ENCODE assay signal across 18 cellular contexts in the genomic region with DNA sequence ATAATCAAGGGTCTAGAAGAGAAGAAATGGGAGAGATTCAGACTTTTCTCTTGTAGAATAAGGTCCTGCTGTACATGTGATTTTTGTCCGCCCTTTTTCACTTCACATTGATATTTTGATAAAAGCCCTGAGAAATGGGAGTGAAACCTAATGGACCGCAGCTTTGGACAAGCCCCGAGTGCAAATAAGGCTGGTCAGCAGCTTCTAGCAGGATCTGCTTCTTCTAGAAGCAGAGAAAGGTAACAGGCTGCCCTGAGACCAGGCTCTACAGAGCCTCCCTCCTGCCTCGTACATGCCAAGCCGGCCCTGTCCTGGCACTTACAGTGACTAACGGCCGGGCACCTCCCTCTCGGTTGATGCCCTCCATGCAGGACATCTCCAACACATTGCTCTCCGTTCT. TPM values are rescaled to one million over a fixed set of nuclear protein-coding genes. Genes with fewer than 3 reads are reported as not detected.
DNase-seq lines count a peak whose midpoint lies in the region; ATAC-seq and TF ChIP-seq lines count a peak whose summit lies in the region.
"Had no signal": no experiment of that assay in that cellular context is flagged by ENCODE, and none has a peak within 500 bp of the region (broad histone marks: within the 10 kb centered on the region; RNA-seq: fewer than 3 reads in every experiment).

No MANE protein-coding gene starts in this region.

- H2AFZ ChIP-seq in mesenchymal stem cell (ENCODE audit: low read depth, low read length): no peak overlapping the region

- no peak overlapping the region for H2AK5ac ChIP-seq in mesenchymal stem cell (ENCODE audit: low read length, severe bottlenecking)

- no peak for ATAC-seq in activated CD8-positive, alpha-beta T cell treated with anti-CD3 and anti-CD28 coated beads, Interleukin-2, amount 10 ng/mL, durations not matched to agents 7 days and 5 days
- ATAC-seq in activated CD8-positive, alpha-beta T cell treated with anti-CD3 and anti-CD28 coated beads for 36 hours: no peak
- ATAC-seq in HG02981 (IDR thresholded peaks at IDR 0.05; ENCODE audit: unreplicated experiment) (no peak), HG03135 (IDR thresholded peaks at IDR 0.05; ENCODE audit: unreplicated experiment) (no peak)

- no peak overlapping the region for H4K91ac ChIP-seq in mesenchymal stem cell (ENCODE audit: low read length)

- H3K9ac ChIP-seq in NT2/D1 (ENCODE audit: insufficient read length, low read depth) (peak overlapping the region; percentile 7), mesenchymal stem cell (ENCODE audit: low read length) (no peak overlapping the region)

- H3K14ac ChIP-seq in mesenchymal stem cell (ENCODE audit: low read length in 2 of 2): no peak overlapping the region

- no peak overlapping the region for H2BK15ac ChIP-seq in mesenchymal stem cell (ENCODE audit: low read depth, poor library complexity, severe bottlenecking)

- H4K8ac ChIP-seq in mesenchymal stem cell (ENCODE audit: low read length): peak overlapping the region; percentile 29

- no peak overlapping the region for H3K4me2 ChIP-seq in mesenchymal stem cell (ENCODE audit: low read length, poor library complexity, severe bottlenecking)

- no peaks in the 10 kb centered on the region for H3K9me3 ChIP-seq in CD8-positive, alpha-beta memory T cell (ENCODE audit: low read length)
- H3K9me3 ChIP-seq in NT2/D1 (ENCODE audit: insufficient read depth, low read length) (no peaks in the 10 kb centered on the region), mesenchymal stem cell (ENCODE audit: control insufficient read depth, low read length) (no peaks in the 10 kb centered on the region)
- H3K9me3 ChIP-seq: breast epithelium, neutrophil, transverse colon had no signal

- intact Hi-C loops in activated CD8-positive, alpha-beta T cell treated with anti-CD3 and anti-CD28 coated beads for 36 hours (cut with micrococcal nuclease): no loop called here

- H3K4me1 Mint-ChIP-seq in activated CD8-positive, alpha-beta T cell treated with anti-CD3 and anti-CD28 coated beads, Interleukin-2, amount 10 ng/mL, durations not matched to agents 7 days and 5 days (ENCODE audit: low read depth): peaks cover 11% of the 10 kb centered on the region
- H3K4me1 Mint-ChIP-seq in activated CD8-positive, alpha-beta T cell treated with anti-CD3 and anti-CD28 coated beads for 36 hours (ENCODE audit: low read depth): peaks cover 10% of the 10 kb centered on the region
- H3K4me1 Mint-ChIP-seq in CD8-positive, alpha-beta memory T cell: peaks cover 11 to 16% (median 14%) of the 10 kb centered on the region in 3 donors

- H3K23ac ChIP-seq in mesenchymal stem cell (ENCODE audit: low read length in 2 of 2): no peak overlapping the region

- peak overlapping the region; percentile 4 for H3K4me3 Mint-ChIP-seq in activated CD8-positive, alpha-beta T cell treated with anti-CD3 and anti-CD28 coated beads, Interleukin-2, amount 10 ng/mL, durations not matched to agents 7 days and 5 days
- no peak overlapping the region for H3K4me3 Mint-ChIP-seq in activated CD8-positive, alpha-beta T cell treated with anti-CD3 and anti-CD28 coated beads for 36 hours
- peak overlapping the region in 4 of 7 donors; percentile 5 to 72 (median 25) for H3K4me3 Mint-ChIP-seq in CD8-positive, alpha-beta memory T cell

- no peak overlapping the region for H2BK120ac ChIP-seq in mesenchymal stem cell (ENCODE audit: low read depth, low read length)

- H3K4ac ChIP-seq in mesenchymal stem cell (ENCODE audit: low read depth in 1 of 2, low read length in 2 of 2): no peak overlapping the region

- WGBS in mesenchymal stem cell: 97% methylated on average over 9 of the region's 9 CpGs

- DNase-seq in activated CD8-positive, alpha-beta T cell treated with anti-CD3 and anti-CD28 coated beads, Interleukin-2, amount 10 ng/mL, durations not matched to agents 7 days and 5 days: no peak
- DNase-seq in activated CD8-positive, alpha-beta T cell treated with anti-CD3 and anti-CD28 coated beads for 36 hours: no peak
- no peak for DNase-seq in CD8-positive, alpha-beta memory T cell
- DNase-seq in NT2/D1 (ENCODE audit: low read depth, low spot score) (no peak), mesenchymal stem cell (no peak), NCI-H345 treated with DMSO at 0.1 percent for 48 hours (lab: John Stamatoyannopoulos, UW; ENCODE audit: unreplicated experiment) (no peak)
- DNase-seq: DMS79, foreskin melanocyte, H7, midbrain, NCI-H2029 treated with DMSO at 0.1 percent for 48 hours, NCI-H510A treated with DMSO at 0.1 percent for 48 hours, SHP77, transverse colon had no signal

- H3K4me1 ChIP-seq in CD8-positive, alpha-beta memory T cell (ENCODE audit: insufficient read depth, low read length): no peaks in the 10 kb centered on the region
- H3K4me1 ChIP-seq in NT2/D1 (ENCODE audit: insufficient read depth, insufficient read length): peaks cover 10% of the 10 kb centered on the region
- no peaks in the 10 kb centered on the region for H3K4me1 ChIP-seq in mesenchymal stem cell (ENCODE audit: control insufficient read depth, insufficient read depth, low read depth, low read length)
- H3K4me1 ChIP-seq: breast epithelium had no signal

- H2BK5ac ChIP-seq in mesenchymal stem cell (ENCODE audit: low read depth, low read length, poor library complexity, severe bottlenecking): no peak overlapping the region

- H2BK12ac ChIP-seq in mesenchymal stem cell (ENCODE audit: low read length in 2 of 2): no peak overlapping the region

- no peaks in the 10 kb centered on the region for H3K79me1 ChIP-seq in mesenchymal stem cell (replicated peaks; ENCODE audit: low read length, poor library complexity, severe bottlenecking)

- H3K27ac ChIP-seq in CD8-positive, alpha-beta memory T cell (ENCODE audit: low read depth, low read length): no peak overlapping the region
- H3K27ac ChIP-seq in mesenchymal stem cell (ENCODE audit: low read length, poor library complexity, severe bottlenecking): no peak overlapping the region
- H3K27ac ChIP-seq: breast epithelium, neutrophil, transverse colon had no signal

- H3K36me3 ChIP-seq in CD8-positive, alpha-beta memory T cell (ENCODE audit: insufficient read depth, low read length): no peaks in the 10 kb centered on the region
- H3K36me3 ChIP-seq in NT2/D1 (ENCODE audit: insufficient read depth, insufficient read length, low read length) (peaks cover 2% of the 10 kb centered on the region), mesenchymal stem cell (ENCODE audit: control insufficient read depth in 1 of 2, insufficient read depth in 2 of 2, low read depth in 1 of 2, low read length in 2 of 2) (peaks cover 10 to 23% of the 10 kb centered on the region in 2 experiments)
- H3K36me3 ChIP-seq: breast epithelium, neutrophil, transverse colon had no signal

- no peaks in the 10 kb centered on the region for H3K27me3 Mint-ChIP-seq in activated CD8-positive, alpha-beta T cell treated with anti-CD3 and anti-CD28 coated beads, Interleukin-2, amount 10 ng/mL, durations not matched to agents 7 days and 5 days (ENCODE audit: low read depth)
- H3K27me3 Mint-ChIP-seq in activated CD8-positive, alpha-beta T cell treated with anti-CD3 and anti-CD28 coated beads for 36 hours: no peaks in the 10 kb centered on the region
- no peaks in the 10 kb centered on the region for H3K27me3 Mint-ChIP-seq in CD8-positive, alpha-beta memory T cell

- no peak overlapping the region for H3K4me3 ChIP-seq in CD8-positive, alpha-beta memory T cell (ENCODE audit: low read length)
- H3K4me3 ChIP-seq in NT2/D1 (ENCODE audit: insufficient read length, low read depth) (no peak overlapping the region), mesenchymal stem cell (ENCODE audit: insufficient read depth in 1 of 2, low read depth in 1 of 2, low read length in 2 of 2) (no peak overlapping the region)
- H3K4me3 ChIP-seq: breast epithelium, transverse colon had no signal

- peak overlapping the region in 1 of 2 experiments; percentile 21 for H3K18ac ChIP-seq in mesenchymal stem cell (ENCODE audit: low read depth in 1 of 2, low read length in 2 of 2)

- peak overlapping the region; percentile 27 for H3K27ac Mint-ChIP-seq in activated CD8-positive, alpha-beta T cell treated with anti-CD3 and anti-CD28 coated beads, Interleukin-2, amount 10 ng/mL, durations not matched to agents 7 days and 5 days
- no peak overlapping the region for H3K27ac Mint-ChIP-seq in activated CD8-positive, alpha-beta T cell treated with anti-CD3 and anti-CD28 coated beads for 36 hours
- peak overlapping the region in 3 of 8 donors; percentile 18 to 92 (median 47) for H3K27ac Mint-ChIP-seq in CD8-positive, alpha-beta memory T cell

- H3K36me3 Mint-ChIP-seq in activated CD8-positive, alpha-beta T cell treated with anti-CD3 and anti-CD28 coated beads, Interleukin-2, amount 10 ng/mL, durations not matched to agents 7 days and 5 days (ENCODE audit: low read depth): no peaks in the 10 kb centered on the region
- peaks cover 4% of the 10 kb centered on the region for H3K36me3 Mint-ChIP-seq in activated CD8-positive, alpha-beta T cell treated with anti-CD3 and anti-CD28 coated beads for 36 hours (ENCODE audit: low read depth)
- peaks cover 5 to 27% (median 19%) of the 10 kb centered on the region in 3 donors for H3K36me3 Mint-ChIP-seq in CD8-positive, alpha-beta memory T cell

- POLR2A ChIA-PET in activated CD8-positive, alpha-beta T cell treated with anti-CD3 and anti-CD28 coated beads, Interleukin-2, amount 10 ng/mL, durations not matched to agents 7 days and 5 days (lab: Charles Lee): interaction anchor here (0.6 to 1.4 kb wide), 2 partner anchors 62 to 112 kb away, joined by 3 to 8 read pairs; a partner anchor contains a TSS
- POLR2A ChIA-PET in activated CD8-positive, alpha-beta T cell treated with anti-CD3 and anti-CD28 coated beads for 36 hours (lab: Charles Lee): interaction anchor here (2.0 kb wide), 1 partner anchor 62 kb away, joined by 6 read pairs; a partner anchor contains a TSS
- POLR2A ChIA-PET in CD8-positive, alpha-beta memory T cell (lab: Charles Lee): interaction anchor here (0.5 kb wide), 1 partner anchor 393 kb away, joined by 3 read pairs; a partner anchor contains a TSS

- CTCF ChIA-PET in activated CD8-positive, alpha-beta T cell treated with anti-CD3 and anti-CD28 coated beads, Interleukin-2, amount 10 ng/mL, durations not matched to agents 7 days and 5 days (lab: Charles Lee): interaction anchor here (1.4 to 7.4 kb wide), 5 partner anchors 12 to 393 kb away, joined by 3 to 68 read pairs (median 5); a partner anchor contains a TSS
- CTCF ChIA-PET in activated CD8-positive, alpha-beta T cell treated with anti-CD3 and anti-CD28 coated beads for 36 hours (lab: Charles Lee): interaction anchor here (1.6 to 3.4 kb wide), 3 partner anchors 15 to 23 kb away, joined by 3 to 23 read pairs (median 16); no protein-coding TSS in a partner anchor
- CTCF ChIA-PET in CD8-positive, alpha-beta memory T cell (lab: Charles Lee): interaction anchor here (7.7 kb wide), 1 partner anchor 23 kb away, joined by 42 read pairs; no protein-coding TSS in a partner anchor

- H3K9me3 Mint-ChIP-seq in activated CD8-positive, alpha-beta T cell treated with anti-CD3 and anti-CD28 coated beads, Interleukin-2, amount 10 ng/mL, durations not matched to agents 7 days and 5 days (ENCODE audit: insufficient read depth): no peaks in the 10 kb centered on the region
- H3K9me3 Mint-ChIP-seq in activated CD8-positive, alpha-beta T cell treated with anti-CD3 and anti-CD28 coated beads for 36 hours: no peaks in the 10 kb centered on the region
- H3K9me3 Mint-ChIP-seq in CD8-positive, alpha-beta memory T cell: no peaks in the 10 kb centered on the region

- no peaks in the 10 kb centered on the region for H3K27me3 ChIP-seq in CD8-positive, alpha-beta memory T cell (ENCODE audit: insufficient read depth, low read length, poor library complexity, severe bottlenecking)
- H3K27me3 ChIP-seq in NT2/D1 (ENCODE audit: insufficient read depth, insufficient read length) (no peaks in the 10 kb centered on the region), mesenchymal stem cell (ENCODE audit: control insufficient read depth in 1 of 2, insufficient read depth in 1 of 2, low read length in 2 of 2) (no peaks in the 10 kb centered on the region)
- H3K27me3 ChIP-seq: breast epithelium, neutrophil, transverse colon had no signal

- no peak for TF ChIP-seq CTCF in activated CD8-positive, alpha-beta T cell treated with anti-CD3 and anti-CD28 coated beads for 36 hours (IDR thresholded peaks at IDR 0.05)

RNA-seq across cellular contexts. Expression of a gene that starts 33.4 kb away (rescaled TPM):
- total RNA-seq in activated CD8-positive, alpha-beta T cell treated with anti-CD3 and anti-CD28 coated beads, Interleukin-2, amount 10 ng/mL, durations not matched to agents 7 days and 5 days: 1 to 10 TPM; 1.7 to 2.6 TPM
- 1 to 10 TPM; 1.2 to 1.4 TPM for total RNA-seq in activated CD8-positive, alpha-beta T cell treated with anti-CD3 and anti-CD28 coated beads for 36 hours
- 1 to 10 TPM; 2.7 to 3.0 TPM for total RNA-seq in CD8-positive, alpha-beta memory T cell
- polyA plus RNA-seq in CD8-positive, alpha-beta memory T cell: 0.38 TPM
- 2.0 TPM for polyA plus RNA-seq in mesenchymal stem cell (2013, experiment 1 of 2)
- polyA plus RNA-seq in mesenchymal stem cell (2013, experiment 2 of 2): 2.2 TPM
